In the genomic region with DNA sequence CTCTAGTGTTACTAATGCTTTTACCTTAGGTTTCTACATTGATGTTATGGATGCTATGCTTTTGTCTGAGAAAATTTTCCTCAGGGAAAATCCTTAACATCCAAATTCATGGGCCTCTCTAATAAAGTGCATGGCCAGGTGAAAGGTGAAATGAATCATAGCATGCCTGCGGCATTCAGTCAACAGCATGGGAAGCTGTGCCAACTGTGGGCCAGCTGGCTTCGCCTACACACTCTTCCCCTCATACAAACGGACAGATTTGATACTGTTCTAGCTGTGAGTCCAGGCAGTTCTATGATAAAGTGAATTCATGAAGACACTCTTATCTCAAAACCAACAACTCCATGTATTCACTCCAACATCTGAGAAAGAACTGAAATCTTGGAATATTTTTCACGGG, we compare ENCODE assay signal across 18 cellular contexts.
DNase-seq lines count a peak whose midpoint lies in the region; ATAC-seq and TF ChIP-seq lines count a peak whose summit lies in the region.
"Had no signal": no experiment of that assay in that cellular context is flagged by ENCODE, and none has a peak within 500 bp of the region (broad histone marks: within the 10 kb centered on the region; RNA-seq: fewer than 3 reads in every experiment).

No MANE protein-coding gene starts in this region.

- H3K4me3 Mint-ChIP-seq in stimulated activated naive CD8-positive, alpha-beta T cell treated with anti-CD3 and anti-CD28 coated beads, Interleukin-15, amount 100 ng/mL, for 72 hours, result no peak overlapping the region
- H3K4me3 Mint-ChIP-seq: T-helper 17 cell had no signal

- H3K4me3 ChIP-seq in brain microvascular endothelial cell (ENCODE audit: low read depth, low read length), result no peak overlapping the region
- H3K4me3 ChIP-seq: K562, mucosa of descending colon, right lobe of liver had no signal

- H3K27ac ChIP-seq in brain microvascular endothelial cell, result no peak overlapping the region
- H3K27ac ChIP-seq: neutrophil, right lobe of liver had no signal

- H3K9me3 Mint-ChIP-seq in stimulated activated naive CD8-positive, alpha-beta T cell treated with anti-CD3 and anti-CD28 coated beads, Interleukin-15, amount 100 ng/mL, for 72 hours, result no peaks in the 10 kb centered on the region

- in situ Hi-C loops in brain microvascular endothelial cell (cut with HindIII; ENCODE audit: low pct_ligation_motif_present, low sequenced_read_pairs), result no loop called here

- H3K27ac Mint-ChIP-seq in stimulated activated naive CD8-positive, alpha-beta T cell treated with anti-CD3 and anti-CD28 coated beads, Interleukin-15, amount 100 ng/mL, for 72 hours, result no peak overlapping the region
- H3K27ac Mint-ChIP-seq: T-helper 17 cell had no signal

- H3K36me3 ChIP-seq in brain microvascular endothelial cell (replicated peaks), result no peaks in the 10 kb centered on the region
- H3K36me3 ChIP-seq: neutrophil, right lobe of liver had no signal

- H3K27me3 ChIP-seq in brain microvascular endothelial cell (replicated peaks), result no peaks in the 10 kb centered on the region
- H3K27me3 ChIP-seq: neutrophil, right lobe of liver had no signal

- ATAC-seq in stimulated activated naive CD8-positive, alpha-beta T cell treated with anti-CD3 and anti-CD28 coated beads, Interleukin-15, amount 100 ng/mL, for 72 hours, result no peak
- ATAC-seq in HG03571 (IDR thresholded peaks at IDR 0.05; ENCODE audit: unreplicated experiment) (no peak), GM18502 (IDR thresholded peaks at IDR 0.05; ENCODE audit: poor library complexity, unreplicated experiment) (no peak)
- ATAC-seq: K562, mucosa of descending colon, T-helper 17 cell had no signal

- TF ChIP-seq CTCF in brain microvascular endothelial cell (IDR thresholded peaks at IDR 0.05; ENCODE audit: low read depth, low read length, missing control alignments), result no peak

- peak; percentile 78 for DNase-seq in Daoy (ENCODE audit: low read depth)
- DNase-seq in LoVo (ENCODE audit: low spot score), result peak; percentile 45
- DNase-seq in brain microvascular endothelial cell, result peak; percentile 9
- peak; percentile 18 for DNase-seq in mucosa of gallbladder (ENCODE audit: low spot score)
- DNase-seq in stimulated activated naive CD8-positive, alpha-beta T cell treated with anti-CD3 and anti-CD28 coated beads, Interleukin-15, amount 100 ng/mL, for 72 hours, result no peak
- no peak for DNase-seq in T-helper 2 cell
- DNase-seq: activated CD4-positive, CD25-positive, alpha-beta regulatory T cell treated with anti-CD3 and anti-CD28 coated beads, Interleukin-2, amount 50 U/mL, for 72 hours; activated naive CD4-positive, alpha-beta T cell; Caco-2; mucosa of descending colon; NCI-H1092; right lobe of liver; stimulated activated CD4-positive, alpha-beta T cell treated with anti-CD3 and anti-CD28 coated beads, Interleukin-2, amount 100 ng/mL, for 24 hours; T-helper 17 cell had no signal

- peaks cover 14% of the 10 kb centered on the region for H3K27me3 Mint-ChIP-seq in stimulated activated naive CD8-positive, alpha-beta T cell treated with anti-CD3 and anti-CD28 coated beads, Interleukin-15, amount 100 ng/mL, for 72 hours

- H3K4me1 Mint-ChIP-seq in stimulated activated naive CD8-positive, alpha-beta T cell treated with anti-CD3 and anti-CD28 coated beads, Interleukin-15, amount 100 ng/mL, for 72 hours, result no peaks in the 10 kb centered on the region
- H3K4me1 Mint-ChIP-seq: T-helper 17 cell had no signal

Comparison
In these comparisons a context has a peak if more than half of its experiments do, and no peak if none do; other contexts are left out.
1. DNase-seq: peak in Daoy (single experiment), LoVo (single experiment), brain microvascular endothelial cell (single experiment) and mucosa of gallbladder (single experiment); none in stimulated activated naive CD8-positive, alpha-beta T cell treated with anti-CD3 and anti-CD28 coated beads, Interleukin-15, amount 100 ng/mL, for 72 hours (0 of 2) and T-helper 2 cell (0 of 5).